In the genomic region with DNA sequence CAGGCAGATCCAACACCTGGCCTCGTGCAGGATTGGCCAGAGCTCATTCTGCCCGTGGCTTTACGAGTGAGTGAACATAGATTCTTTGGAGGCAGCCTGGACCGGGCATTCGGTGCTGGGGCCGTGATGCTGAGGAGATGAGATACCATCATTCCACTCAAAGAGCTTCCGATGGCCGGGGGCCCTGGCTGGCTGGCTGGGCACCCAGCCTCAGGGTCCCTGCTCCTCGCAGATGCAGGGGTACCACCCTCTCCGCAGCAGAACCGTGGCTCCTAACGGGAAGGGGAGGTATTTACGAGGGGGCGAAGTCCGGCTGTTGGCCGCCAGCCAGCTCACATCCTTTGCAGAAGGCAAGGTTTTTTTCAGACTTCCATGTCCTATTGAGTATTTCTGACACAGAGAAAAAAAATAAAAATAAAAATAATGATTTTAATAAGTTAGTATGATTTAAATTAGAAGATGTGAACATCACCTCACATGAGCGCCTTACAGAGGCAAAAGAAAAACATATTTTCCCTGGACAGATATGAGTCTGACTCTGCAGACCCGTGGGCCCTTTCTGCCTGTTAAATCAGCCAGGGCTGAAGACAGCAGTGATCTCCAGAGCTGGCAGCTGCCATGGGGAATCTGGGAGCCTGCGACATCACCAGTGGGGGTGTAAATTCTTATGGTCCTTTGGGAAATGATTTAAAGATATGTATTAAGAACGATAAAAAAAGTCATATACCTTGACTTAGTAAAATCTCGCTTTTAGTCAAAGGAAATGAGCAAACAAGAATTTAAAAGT, we compare ENCODE assay signal across 2 cellular contexts.
TF ChIP-seq lines count a peak whose summit lies in the region.

No MANE protein-coding gene starts in this region.

TF ChIP-seq in HepG2, 621 proteins besides CTCF, POLR2A, EP300 and RAD21:
- TF ChIP-seq HNRNPK (IDR thresholded peaks at IDR 0.05; ENCODE audit: low read depth, low read length, poor library complexity, severe bottlenecking) (no peak), HNF4A (CRISPR knock-in tag; IDR thresholded peaks at IDR 0.05) (0 out of 2 replicates have a peak, but pooled peaks have one; percentile 12), ONECUT2 (CRISPR knock-in tag; IDR thresholded peaks at IDR 0.05) (no peak)
- TF ChIP-seq, protein P1, sequence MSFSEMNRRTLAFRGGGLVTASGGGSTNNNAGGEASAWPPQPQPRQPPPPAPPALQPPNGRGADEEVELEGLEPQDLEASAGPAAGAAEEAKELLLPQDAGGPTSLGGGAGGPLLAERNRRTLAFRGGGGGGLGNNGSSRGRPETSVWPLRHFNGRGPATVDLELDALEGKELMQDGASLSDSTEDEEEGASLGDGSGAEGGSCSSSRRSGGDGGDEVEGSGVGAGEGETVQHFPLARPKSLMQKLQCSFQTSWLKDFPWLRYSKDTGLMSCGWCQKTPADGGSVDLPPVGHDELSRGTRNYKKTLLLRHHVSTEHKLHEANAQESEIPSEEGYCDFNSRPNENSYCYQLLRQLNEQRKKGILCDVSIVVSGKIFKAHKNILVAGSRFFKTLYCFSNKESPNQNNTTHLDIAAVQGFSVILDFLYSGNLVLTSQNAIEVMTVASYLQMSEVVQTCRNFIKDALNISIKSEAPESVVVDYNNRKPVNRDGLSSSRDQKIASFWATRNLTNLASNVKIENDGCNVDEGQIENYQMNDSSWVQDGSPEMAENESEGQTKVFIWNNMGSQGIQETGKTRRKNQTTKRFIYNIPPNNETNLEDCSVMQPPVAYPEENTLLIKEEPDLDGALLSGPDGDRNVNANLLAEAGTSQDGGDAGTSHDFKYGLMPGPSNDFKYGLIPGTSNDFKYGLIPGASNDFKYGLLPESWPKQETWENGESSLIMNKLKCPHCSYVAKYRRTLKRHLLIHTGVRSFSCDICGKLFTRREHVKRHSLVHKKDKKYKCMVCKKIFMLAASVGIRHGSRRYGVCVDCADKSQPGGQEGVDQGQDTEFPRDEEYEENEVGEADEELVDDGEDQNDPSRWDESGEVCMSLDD (CRISPR knock-in tag; IDR thresholded peaks at IDR 0.05; ENCODE audit: borderline replicate concordance) = no peak
TF ChIP-seq in HepG2: peak in this region for 1.

TF ChIP-seq in K562, 482 proteins besides CTCF, POLR2A, EP300 and RAD21:
- TF ChIP-seq DMBX1 (CRISPR knock-in tag; IDR thresholded peaks at IDR 0.05; ENCODE audit: borderline replicate concordance) = no peak
- TF ChIP-seq NR1H2 (CRISPR knock-in tag; IDR thresholded peaks at IDR 0.05) = no peak
- no peak for TF ChIP-seq ZC3H4 (CRISPR knock-in tag; IDR thresholded peaks at IDR 0.05; ENCODE audit: borderline replicate concordance)
- TF ChIP-seq NFIC (IDR thresholded peaks at IDR 0.05) = peak; percentile 48
- TF ChIP-seq CXXC5 (CRISPR knock-in tag; IDR thresholded peaks at IDR 0.05) = no peak
- no peak for TF ChIP-seq RBM17 (IDR thresholded peaks at IDR 0.05; ENCODE audit: borderline replicate concordance, low read depth, low read length)
